Comparison of ENCODE assay signal across 15 cellular contexts in the genomic region with DNA sequence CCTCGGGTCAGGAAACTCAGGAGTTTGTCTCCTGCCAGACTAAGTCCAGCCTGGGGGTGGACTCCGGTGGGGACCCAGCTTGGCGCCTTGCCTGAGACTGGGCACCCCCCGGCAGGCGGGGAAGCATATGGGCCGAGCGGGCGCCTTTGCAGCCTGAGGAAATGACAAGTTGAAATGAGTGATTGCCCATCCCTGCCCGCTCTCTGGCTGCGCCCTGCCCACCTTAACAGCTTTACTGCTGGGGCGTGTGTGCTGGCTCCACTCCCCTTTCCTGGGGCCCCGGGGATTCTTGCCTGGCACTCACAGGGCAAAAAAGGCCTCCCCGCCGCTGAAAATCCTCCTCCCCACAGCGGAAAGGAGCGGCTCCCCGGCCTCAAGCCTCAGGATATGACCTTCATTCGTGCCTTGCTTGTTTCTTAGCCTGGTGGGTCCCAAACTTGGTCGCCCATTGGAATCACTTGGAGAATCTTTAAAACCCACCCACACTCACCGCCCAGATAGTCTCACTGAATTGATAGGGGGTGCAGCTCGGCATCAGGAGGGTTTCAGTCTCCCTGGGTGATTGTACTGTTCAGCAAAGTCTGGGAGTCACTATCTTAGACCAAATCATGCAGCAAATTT. TPM values are rescaled to one million over a fixed set of nuclear protein-coding genes. Genes with fewer than 3 reads are reported as not detected.
DNase-seq lines count a peak whose midpoint lies in the region; ATAC-seq, FAIRE-seq and TF ChIP-seq lines count a peak whose summit lies in the region.
"Had no signal": no experiment of that assay in that cellular context is flagged by ENCODE, and none has a peak within 500 bp of the region (broad histone marks: within the 10 kb centered on the region; RNA-seq: fewer than 3 reads in every experiment).

No MANE protein-coding gene starts in this region.

- peak overlapping the region; percentile 66 for H3K4me2 ChIP-seq in HepG2 (ENCODE audit: low read depth, low read length)

- intact Hi-C loops in HepG2 (cut with micrococcal nuclease; ENCODE audit: unreplicated experiment): no loop called here
- intact Hi-C loops in activated T-helper 1 cell treated with anti-CD3 and anti-CD28 coated beads, Interleukin-12 subunit alpha, Interleukin-12 subunit beta, Interleukin-2, Interleukin-4 antibody, amounts not matched to agents 30 ng/mL and 10 ng/mL and 1 ng/mL, durations not matched to agents 14 hours and 24 hours and 36 hours (cut with micrococcal nuclease): no loop called here

- H3K27ac Mint-ChIP-seq in activated T-helper 1 cell treated with anti-CD3 and anti-CD28 coated beads, Interleukin-12 subunit alpha, Interleukin-12 subunit beta, Interleukin-2, Interleukin-4 antibody, amounts not matched to agents 30 ng/mL and 10 ng/mL and 1 ng/mL, durations not matched to agents 14 hours and 24 hours and 36 hours: no peak overlapping the region
- H3K27ac Mint-ChIP-seq: immature natural killer cell had no signal

- no peak for TF ChIP-seq CTCF in brain microvascular endothelial cell (IDR thresholded peaks at IDR 0.05; ENCODE audit: low read depth, low read length, missing control alignments)
- TF ChIP-seq CTCF in HepG2 (CRISPR knock-in tag; IDR thresholded peaks at IDR 0.05): no peak
- no peak for TF ChIP-seq CTCF in GM20000 (IDR thresholded peaks at IDR 0.05; ENCODE audit: extremely low read depth, missing control alignments)

- H3K4me1 Mint-ChIP-seq in activated T-helper 1 cell treated with anti-CD3 and anti-CD28 coated beads, Interleukin-12 subunit alpha, Interleukin-12 subunit beta, Interleukin-2, Interleukin-4 antibody, amounts not matched to agents 30 ng/mL and 10 ng/mL and 1 ng/mL, durations not matched to agents 14 hours and 24 hours and 36 hours (ENCODE audit: low read depth): no peaks in the 10 kb centered on the region
- H3K4me1 Mint-ChIP-seq: immature natural killer cell had no signal

- peaks cover 33% of the 10 kb centered on the region for H3K27me3 Mint-ChIP-seq in activated T-helper 1 cell treated with anti-CD3 and anti-CD28 coated beads, Interleukin-12 subunit alpha, Interleukin-12 subunit beta, Interleukin-2, Interleukin-4 antibody, amounts not matched to agents 30 ng/mL and 10 ng/mL and 1 ng/mL, durations not matched to agents 14 hours and 24 hours and 36 hours (ENCODE audit: insufficient read depth)

- peak; percentile 27 for ATAC-seq in HepG2
- ATAC-seq: stimulated activated naive CD8-positive, alpha-beta T cell treated with anti-CD3 and anti-CD28 coated beads, Interleukin-15, Interleukin-2, amounts not matched to agents 100 U/mL and 50 U/mL, for 24 hours had no signal

- no peak overlapping the region for H3K4me3 Mint-ChIP-seq in activated T-helper 1 cell treated with anti-CD3 and anti-CD28 coated beads, Interleukin-12 subunit alpha, Interleukin-12 subunit beta, Interleukin-2, Interleukin-4 antibody, amounts not matched to agents 30 ng/mL and 10 ng/mL and 1 ng/mL, durations not matched to agents 14 hours and 24 hours and 36 hours
- H3K4me3 Mint-ChIP-seq: immature natural killer cell had no signal

- H3K27ac ChIP-seq in brain microvascular endothelial cell: no peak overlapping the region
- no peak overlapping the region for H3K27ac ChIP-seq in HepG2 (ENCODE audit: extremely low read length, insufficient read depth, low read length)
- H3K27ac ChIP-seq in small intestine (ENCODE audit: low read depth in 1 of 2, low read length in 1 of 2): peak overlapping the region; percentile 83 to 91
- H3K27ac ChIP-seq: epithelial cell of prostate had no signal

- no peak for FAIRE-seq in HepG2 (lab: Jason Lieb, UNC)
- no peak for FAIRE-seq in small intestine (lab: Jason Lieb, UNC)

- H3K36me3 ChIP-seq in brain microvascular endothelial cell (replicated peaks): no peaks in the 10 kb centered on the region
- no peaks in the 10 kb centered on the region for H3K36me3 ChIP-seq in HepG2 (replicated peaks in 1 of 2; ENCODE audit: control insufficient read depth in 1 of 2, insufficient read depth in 2 of 2, low read length in 2 of 2)
- no peaks in the 10 kb centered on the region for H3K36me3 ChIP-seq in small intestine (ENCODE audit: control insufficient read depth in 2 of 2, insufficient read depth in 2 of 2, low read length in 2 of 2)

- H4K20me1 ChIP-seq in HepG2 (ENCODE audit: insufficient read depth, low read length): no peaks in the 10 kb centered on the region; the same call in 1 of the 2 replicates

- TF ChIP-seq RAD21 in HepG2 (CRISPR knock-in tag; IDR thresholded peaks at IDR 0.05): no peak

- no peaks in the 10 kb centered on the region for H3K79me2 ChIP-seq in HepG2 (ENCODE audit: insufficient read depth, low read length)

- 4% methylated on average over 11 of the region's 21 CpGs for WGBS in HepG2 (ENCODE audit: low lambda C conversion rate)
- 3 to 17% (median 9%) methylated on average over 19 to 21 of the region's 21 CpGs for WGBS in small intestine, 3 donors

- H3K9me3 Mint-ChIP-seq in activated T-helper 1 cell treated with anti-CD3 and anti-CD28 coated beads, Interleukin-12 subunit alpha, Interleukin-12 subunit beta, Interleukin-2, Interleukin-4 antibody, amounts not matched to agents 30 ng/mL and 10 ng/mL and 1 ng/mL, durations not matched to agents 14 hours and 24 hours and 36 hours: no peaks in the 10 kb centered on the region
- H3K9me3 Mint-ChIP-seq: immature natural killer cell had no signal

- H3K9me3 ChIP-seq in HepG2 (ENCODE audit: low read length) (no peaks in the 10 kb centered on the region), small intestine (ENCODE audit: control insufficient read depth, low read depth) (no peaks in the 10 kb centered on the region)

- peaks cover 25% of the 10 kb centered on the region for H3K4me1 ChIP-seq in HepG2 (ENCODE audit: insufficient read depth, low read length)
- no peaks in the 10 kb centered on the region for H3K4me1 ChIP-seq in small intestine (ENCODE audit: control insufficient read depth in 2 of 2, insufficient read depth in 1 of 2, low read depth in 1 of 2, low read length in 1 of 2)

- CTCF ChIA-PET in HepG2 (lab: Yijun Ruan, JAX; ENCODE audit: low intra/inter-chr PET ratio, low total read pairs): no interaction called here

- peaks cover 38% of the 10 kb centered on the region for H3K27me3 ChIP-seq in brain microvascular endothelial cell (replicated peaks)
- H3K27me3 ChIP-seq in HepG2 (ENCODE audit: control insufficient read depth in 1 of 2, insufficient read depth in 2 of 2, low read length in 2 of 2): peaks cover 5 to 33% of the 10 kb centered on the region in 2 experiments; a peak in 3 of 5 replicates
- peaks cover 0 to 14% of the 10 kb centered on the region in 2 donors for H3K27me3 ChIP-seq in small intestine (ENCODE audit: control insufficient read depth in 2 of 2, insufficient read depth in 2 of 2, low read length in 2 of 2)

- no TSS peak for BruUV-seq in HepG2 (replicated peaks; lab: Mats Ljungman, UMichigan)

- DNase-seq in HuH-7 (ENCODE audit: low spot score) (peak; percentile 46), brain microvascular endothelial cell (no peak), HepG2 (ENCODE audit: low spot score) (no peak), small intestine (peak; percentile 90), KBM-7 (no peak), GM20000 (ENCODE audit: low spot score) (no peak)
- DNase-seq in activated T-helper 1 cell treated with anti-CD3 and anti-CD28 coated beads, Interleukin-12 subunit alpha, Interleukin-12 subunit beta, Interleukin-2, Interleukin-4 antibody, amounts not matched to agents 30 ng/mL and 10 ng/mL and 1 ng/mL, durations not matched to agents 14 hours and 24 hours and 36 hours (ENCODE audit: low spot score): no peak
- DNase-seq: amygdala; immature natural killer cell; MV-4-11; NCI-H524 treated with DMSO at 0.1 percent for 48 hours; occipital lobe; stimulated activated CD4-positive, alpha-beta T cell treated with anti-CD3 and anti-CD28 coated beads, Interleukin-4, amount 100 ng/mL, for 1 hour; stimulated activated naive CD8-positive, alpha-beta T cell treated with anti-CD3 and anti-CD28 coated beads, Interleukin-15, Interleukin-2, amounts not matched to agents 100 U/mL and 50 U/mL, for 24 hours had no signal

- H3K4me3 ChIP-seq in brain microvascular endothelial cell (ENCODE audit: low read depth, low read length) (peak overlapping the region; percentile 34), HepG2 (replicated peaks in 1 of 3; ENCODE audit: insufficient read depth in 1 of 3, low read depth in 2 of 3, low read length in 3 of 3) (peak overlapping the region in 1 of 3 experiments; percentile 43; a peak in 1 of 6 replicates), small intestine (ENCODE audit: low read depth in 1 of 2, low read length in 2 of 2) (peak overlapping the region in 1 of 2 donors; percentile 48)

- no peak for TF ChIP-seq POLR2A in HepG2 (IDR thresholded peaks at IDR 0.05; ENCODE audit: insufficient read depth in 1 of 2, low read depth in 2 of 2, low read length in 2 of 2)

- H3K36me3 Mint-ChIP-seq in activated T-helper 1 cell treated with anti-CD3 and anti-CD28 coated beads, Interleukin-12 subunit alpha, Interleukin-12 subunit beta, Interleukin-2, Interleukin-4 antibody, amounts not matched to agents 30 ng/mL and 10 ng/mL and 1 ng/mL, durations not matched to agents 14 hours and 24 hours and 36 hours (ENCODE audit: low read depth): no peaks in the 10 kb centered on the region
- H3K36me3 Mint-ChIP-seq: immature natural killer cell had no signal

- no peak overlapping the region for H2AFZ ChIP-seq in HepG2 (ENCODE audit: low read length)

- POLR2A ChIA-PET in HepG2 (lab: Yijun Ruan, JAX): interaction anchor here (1.0 kb wide), 1 partner anchor 18 kb away, joined by 3 read pairs; no protein-coding TSS in a partner anchor

- TF ChIP-seq EP300 in HepG2 (IDR thresholded peaks at IDR 0.05; ENCODE audit: low read depth in 2 of 2, low read length in 2 of 2): no peak
- TF ChIP-seq EP300 in HepG2 (CRISPR knock-in tag; IDR thresholded peaks at IDR 0.05; ENCODE audit: borderline replicate concordance): no peak

- in situ Hi-C loops in brain microvascular endothelial cell (cut with HindIII; ENCODE audit: low pct_ligation_motif_present, low sequenced_read_pairs) (no loop called here), HepG2 (cut with HindIII; ENCODE audit: extremely low pct_ligation_motif_present, low pct_unique_long_range_greater_than_20kb) (no loop called here), KBM-7 (cut with MboI; ENCODE audit: low pct_unique_long_range_greater_than_20kb, low sequenced_read_pairs) (no loop called here)

- no peak overlapping the region for H3K9ac ChIP-seq in HepG2 (ENCODE audit: insufficient read depth, low read depth, low read length)

RNA-seq across cellular contexts. Expression of a gene that starts 1.5 kb away (rescaled TPM):
- total RNA-seq in HepG2 (2016; rRNA removed; fragmentation: Illumina TruSeq; extraction: Trizol): not detected in 2 replicates
- not detected in 2 replicates for total RNA-seq in HepG2 (2016; cell fraction: cytosol; rRNA removed; fragmentation: Illumina TruSeq; extraction: Trizol; ENCODE audit: low read depth)
- not detected in 2 replicates for total RNA-seq in HepG2 (2016; cell fraction: insoluble cytoplasmic fraction; rRNA removed; fragmentation: Illumina TruSeq; extraction: Trizol)
- not detected in 2 replicates for total RNA-seq in HepG2 (2016; cell fraction: membrane; rRNA removed; fragmentation: Illumina TruSeq; extraction: Trizol)
- not detected in 2 replicates for total RNA-seq in HepG2 (2016; cell fraction: nucleus; rRNA removed; fragmentation: Illumina TruSeq; extraction: Trizol)
- polyA plus RNA-seq in HepG2 (2011; rRNA removed): not detected in 2 replicates
- polyA plus RNA-seq in HepG2 (2011; cell fraction: cytosol; rRNA removed): not detected in 2 replicates
- not detected in 2 replicates for polyA plus RNA-seq in HepG2 (2011; cell fraction: nucleus; rRNA removed)
- polyA plus RNA-seq in HepG2 (2012): not detected in 2 replicates
- not detected in 2 replicates for polyA plus RNA-seq in HepG2 (2016; cell fraction: cytosol; fragmentation: Illumina TruSeq; extraction: Trizol; ENCODE audit: low read depth)
- not detected in 2 replicates for polyA plus RNA-seq in HepG2 (2016; cell fraction: insoluble cytoplasmic fraction; fragmentation: Illumina TruSeq; extraction: Trizol; ENCODE audit: low read depth)
- polyA plus RNA-seq in HepG2 (2016; cell fraction: membrane; fragmentation: Illumina TruSeq; extraction: Trizol; ENCODE audit: low read depth): not detected in 2 replicates
- not detected in 2 replicates for polyA plus RNA-seq in HepG2 (2016; cell fraction: nucleus; fragmentation: Illumina TruSeq; extraction: Trizol; ENCODE audit: insufficient read depth, low read depth)
- polyA minus RNA-seq in HepG2 (2011; rRNA and poly(A)+ RNA removed; ENCODE audit: low replicate concordance): not detected in 2 replicates
- polyA minus RNA-seq in HepG2 (2011; cell fraction: cytosol; rRNA and poly(A)+ RNA removed): not detected in 2 replicates
- polyA minus RNA-seq in HepG2 (2011; cell fraction: nucleus; rRNA and poly(A)+ RNA removed): not detected in 2 replicates
- polyA plus RNA-seq in small intestine: 10 to 100 TPM; 15.9 to 36.7 (median 19.9) TPM
- not detected in 2 replicates for total RNA-seq in activated T-helper 1 cell treated with anti-CD3 and anti-CD28 coated beads, Interleukin-12 subunit alpha, Interleukin-12 subunit beta, Interleukin-2, Interleukin-4 antibody, amounts not matched to agents 30 ng/mL and 10 ng/mL and 1 ng/mL, durations not matched to agents 14 hours and 24 hours and 36 hours
- polyA plus RNA-seq: immature natural killer cell had no signal

Comparison
In these comparisons a context has a peak if more than half of its experiments do, and no peak if none do; other contexts are left out.
1. DNase-seq: peak in HuH-7 (single experiment) and small intestine (single experiment); none in brain microvascular endothelial cell (single experiment), HepG2 (single experiment), KBM-7 (single experiment), activated T-helper 1 cell treated with anti-CD3 and anti-CD28 coated beads, Interleukin-12 subunit alpha, Interleukin-12 subunit beta, Interleukin-2, Interleukin-4 antibody, amounts not matched to agents 30 ng/mL and 10 ng/mL and 1 ng/mL, durations not matched to agents 14 hours and 24 hours and 36 hours (single experiment) and GM20000 (single experiment).
2. H3K27ac ChIP-seq: peak in small intestine (2 of 2); none in brain microvascular endothelial cell (single experiment) and HepG2 (single experiment).